ENCODE assay signal across 8 cellular contexts in the genomic region with DNA sequence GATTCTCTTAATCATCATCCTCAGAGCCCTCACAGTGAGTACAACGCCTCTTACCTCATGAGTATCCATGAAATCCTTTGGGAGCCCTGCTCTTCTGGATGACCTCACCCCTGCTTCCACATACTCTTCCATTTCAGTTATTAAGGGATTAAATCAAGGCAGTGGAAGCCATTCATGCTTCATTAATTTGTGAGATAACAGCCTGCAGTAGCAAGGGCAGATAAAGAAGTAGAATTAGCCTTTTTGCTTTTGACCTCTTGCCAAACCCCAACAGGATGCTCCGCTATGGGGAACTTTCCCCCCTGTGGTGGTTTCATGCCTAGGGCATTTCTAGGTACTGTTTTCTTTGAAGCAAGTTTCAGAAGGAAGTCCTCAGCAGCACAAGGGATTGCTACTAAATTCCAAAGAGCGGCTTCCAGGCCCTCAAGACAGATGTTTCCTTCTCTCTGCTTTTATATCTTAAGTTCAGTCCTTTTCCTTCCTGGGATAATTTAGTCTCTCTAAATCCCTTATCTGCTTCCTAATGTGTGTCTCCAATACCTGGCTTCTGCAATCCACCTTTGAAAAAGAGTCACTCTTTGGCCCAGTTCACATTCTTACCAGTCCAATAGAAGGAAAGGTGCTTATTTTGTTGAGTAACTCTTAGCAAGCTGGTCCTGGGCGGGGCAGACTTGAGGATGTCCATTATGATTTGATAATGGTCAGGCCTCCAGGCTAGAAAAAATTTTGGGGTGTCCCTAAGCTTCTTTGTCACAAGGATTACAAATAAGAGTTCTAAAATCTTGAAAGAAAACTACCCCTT.
DNase-seq lines count a peak whose midpoint lies in the region; ATAC-seq, FAIRE-seq and TF ChIP-seq lines count a peak whose summit lies in the region.

No MANE protein-coding gene starts in this region.

- no peak overlapping the region for H2AFZ ChIP-seq in endothelial cell of umbilical vein (ENCODE audit: low read depth, low read length)

- H3K4me3 ChIP-seq in endothelial cell of umbilical vein (replicated peaks in 1 of 3; ENCODE audit: insufficient read depth in 1 of 3, low read depth in 1 of 3, low read length in 3 of 3) (peak overlapping the region in 1 of 3 experiments; percentile 18), suprapubic skin (no peak overlapping the region)

- TF ChIP-seq EP300 in suprapubic skin (IDR thresholded peaks at IDR 0.05): no peak

- H3K4me1 ChIP-seq in endothelial cell of umbilical vein (ENCODE audit: control insufficient read depth, extremely low read depth, insufficient read depth, low read length): peaks cover 21% of the 10 kb centered on the region
- H3K4me1 ChIP-seq in suprapubic skin: peaks cover 15% of the 10 kb centered on the region

- ATAC-seq in HG02885 (IDR thresholded peaks at IDR 0.05; ENCODE audit: poor library complexity, unreplicated experiment) (peak; percentile 80), GM19023 (IDR thresholded peaks at IDR 0.05; ENCODE audit: unreplicated experiment) (no peak)

- H3K9ac ChIP-seq in endothelial cell of umbilical vein (replicated peaks; ENCODE audit: extremely low read depth, insufficient read depth, low read length): no peak overlapping the region

- CTCF ChIA-PET in endothelial cell of umbilical vein (lab: Charles Lee): interaction anchor here (1.2 to 2.2 kb wide), 2 partner anchors 9 to 10 kb away, joined by 4 to 7 read pairs; no protein-coding TSS in a partner anchor

- H4K20me1 ChIP-seq in endothelial cell of umbilical vein (replicated peaks; ENCODE audit: control insufficient read depth, extremely low read depth, insufficient read depth, low read length): no peaks in the 10 kb centered on the region

- POLR2A ChIA-PET in endothelial cell of umbilical vein (lab: Charles Lee): no interaction called here

- intact Hi-C loops in endothelial cell of umbilical vein (cut with micrococcal nuclease): loop anchor here (1.0 to 2.0 kb wide), 2 partner anchors 63 to 77 kb away; a partner anchor contains a TSS

- H3K9me1 ChIP-seq in endothelial cell of umbilical vein (replicated peaks; ENCODE audit: control insufficient read depth, extremely low read depth, insufficient read depth, low read length): no peaks in the 10 kb centered on the region

- dilution Hi-C loops in endothelial cell of umbilical vein (cut with MboI; ENCODE audit: extremely low pct_ligation_motif_present, low sequenced_read_pairs): no loop called here

- TF ChIP-seq POLR2A in endothelial cell of umbilical vein (IDR thresholded peaks at IDR 0.05; ENCODE audit: low read depth, low read length) (no peak), suprapubic skin (IDR thresholded peaks at IDR 0.05) (no peak)

- TF ChIP-seq CTCF in endothelial cell of umbilical vein (IDR thresholded peaks at IDR 0.05; ENCODE audit: extremely low read depth in 1 of 2, insufficient read depth in 1 of 2, low read depth in 1 of 2, low read length in 2 of 2) (no peak), suprapubic skin (IDR thresholded peaks at IDR 0.05) (no peak)

- H3K27ac ChIP-seq in endothelial cell of umbilical vein (ENCODE audit: insufficient read depth, low read depth, low read length): peak overlapping the region; percentile 15
- no peak overlapping the region for H3K27ac ChIP-seq in suprapubic skin

- no peaks in the 10 kb centered on the region for H3K79me2 ChIP-seq in endothelial cell of umbilical vein (ENCODE audit: control insufficient read depth, insufficient read depth, low read length)

- H3K27me3 ChIP-seq in endothelial cell of umbilical vein (ENCODE audit: control insufficient read depth in 2 of 2, insufficient read depth in 2 of 2, low read length in 2 of 2) (no peaks in the 10 kb centered on the region), suprapubic skin (no peaks in the 10 kb centered on the region)

- peak overlapping the region; percentile 56 for H3K4me2 ChIP-seq in endothelial cell of umbilical vein (ENCODE audit: insufficient read depth, low read length)

- H3K9me3 ChIP-seq in endothelial cell of umbilical vein (replicated peaks; ENCODE audit: control insufficient read depth, insufficient read depth, low read length) (no peaks in the 10 kb centered on the region), suprapubic skin (no peaks in the 10 kb centered on the region)

- peak; percentile 39 for DNase-seq in GF-D8 (lab: John Stamatoyannopoulos, UW)
- DNase-seq in NOMO-1 treated with dmso at 0.1 percent for 144 hours (lab: John Stamatoyannopoulos, UW; ENCODE audit: unreplicated experiment): peak; percentile 53
- peak; percentile 33 for DNase-seq in endothelial cell of umbilical vein (ENCODE audit: low read depth, low spot score)
- peak; percentile 73 for DNase-seq in pons (ENCODE audit: low spot score)
- no peak for DNase-seq in urothelium cell line (ENCODE audit: low spot score)
- no peak for DNase-seq in suprapubic skin (ENCODE audit: low spot score in 2 of 2)

- H3K36me3 ChIP-seq in endothelial cell of umbilical vein (ENCODE audit: control insufficient read depth in 2 of 2, extremely low read depth in 1 of 2, insufficient read depth in 2 of 2, low read length in 2 of 2) (no peaks in the 10 kb centered on the region), suprapubic skin (no peaks in the 10 kb centered on the region)

- peak; percentile 77 for FAIRE-seq in endothelial cell of umbilical vein (lab: Jason Lieb, UNC)
- FAIRE-seq in urothelium cell line (lab: Jason Lieb, UNC): no peak

- 61% methylated on average over 4 of the region's 4 CpGs for WGBS in suprapubic skin

- no TSS peak for BruUV-seq in endothelial cell of umbilical vein (replicated peaks; lab: Mats Ljungman, UMichigan)

TF ChIP-seq in endothelial cell of umbilical vein, 7 proteins besides CTCF, POLR2A, EP300 and RAD21:
- no peak for TF ChIP-seq FOS (IDR thresholded peaks at IDR 0.05; ENCODE audit: borderline replicate concordance, insufficient read depth, low read length)
- TF ChIP-seq JUN (IDR thresholded peaks at IDR 0.05; ENCODE audit: borderline replicate concordance, insufficient read depth, insufficient read length, low read depth): peak; percentile 2

Comparison
In these comparisons a context has a peak if more than half of its experiments do, and no peak if none do; other contexts are left out.
1. DNase-seq: peak in GF-D8 (single experiment), NOMO-1 treated with dmso at 0.1 percent for 144 hours (single experiment), endothelial cell of umbilical vein (single experiment) and pons (single experiment); none in urothelium cell line (single experiment) and suprapubic skin (0 of 2).